In the genomic region with DNA sequence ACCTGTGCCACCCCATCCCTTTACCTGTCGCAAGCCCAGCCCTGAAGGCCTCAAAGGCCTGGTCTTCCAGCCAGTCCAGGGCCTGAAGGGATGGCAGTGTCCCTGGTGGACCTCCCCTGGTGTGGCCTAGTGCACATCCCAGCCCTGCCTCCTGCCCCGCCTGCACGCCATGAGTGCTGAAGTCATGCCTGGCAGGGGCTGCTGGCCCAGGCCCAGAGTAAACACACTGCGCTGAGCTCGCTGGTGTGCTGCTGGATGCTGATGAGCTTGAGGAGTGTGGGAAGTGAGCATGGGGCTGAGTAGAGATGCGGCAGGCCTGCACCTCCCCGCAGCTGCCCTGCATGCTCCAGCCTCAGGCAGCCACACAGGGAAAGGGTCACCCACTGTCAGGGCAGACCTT, we compare ENCODE assay signal across 1 cellular context.
TF ChIP-seq lines count a peak whose summit lies in the region.

No MANE protein-coding gene starts in this region.

TF ChIP-seq in Ishikawa, 13 proteins besides CTCF, POLR2A, EP300 and RAD21 (continued from another document):
- TF ChIP-seq MAX (IDR thresholded peaks at IDR 0.05) (no peak; the same call in 1 of the 2 replicates), FOXM1 (IDR thresholded peaks at IDR 0.05; ENCODE audit: borderline replicate concordance, low read depth) (no peak), TEAD4 (IDR thresholded peaks at IDR 0.05) (no peak), CEBPB (IDR thresholded peaks at IDR 0.05) (no peak), YY1 (IDR thresholded peaks at IDR 0.05; ENCODE audit: low read depth) (0 out of 2 replicates have a peak, but pooled peaks have one; percentile 32), EGR1 (IDR thresholded peaks at IDR 0.05) (no peak), REST (IDR thresholded peaks at IDR 0.05; ENCODE audit: low read depth) (no peak), NFIC (IDR thresholded peaks at IDR 0.05) (peak; percentile 97), CREB1 (IDR thresholded peaks at IDR 0.05; ENCODE audit: low read depth) (no peak), TCF12 (IDR thresholded peaks at IDR 0.05; ENCODE audit: low read depth) (no peak), ZBTB7A (IDR thresholded peaks at IDR 0.05; ENCODE audit: low read depth) (no peak)
- TF ChIP-seq, protein P1, sequence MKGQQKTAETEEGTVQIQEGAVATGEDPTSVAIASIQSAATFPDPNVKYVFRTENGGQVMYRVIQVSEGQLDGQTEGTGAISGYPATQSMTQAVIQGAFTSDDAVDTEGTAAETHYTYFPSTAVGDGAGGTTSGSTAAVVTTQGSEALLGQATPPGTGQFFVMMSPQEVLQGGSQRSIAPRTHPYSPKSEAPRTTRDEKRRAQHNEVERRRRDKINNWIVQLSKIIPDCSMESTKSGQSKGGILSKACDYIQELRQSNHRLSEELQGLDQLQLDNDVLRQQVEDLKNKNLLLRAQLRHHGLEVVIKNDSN (IDR thresholded peaks at IDR 0.05), result no peak
